ENCODE assay signal across 11 cellular contexts in genomic region chr10:91206427-91206826, GRCh38. TPM values are rescaled to one million over a fixed set of nuclear protein-coding genes. Genes with fewer than 3 reads are reported as not detected.
DNase-seq lines count a peak whose midpoint lies in the region; ATAC-seq, FAIRE-seq and TF ChIP-seq lines count a peak whose summit lies in the region.
"Had no signal": no experiment of that assay in that cellular context is flagged by ENCODE, and none has a peak within 500 bp of the region (broad histone marks: within the 10 kb centered on the region; RNA-seq: fewer than 3 reads in every experiment).

No MANE protein-coding gene starts in this region.

- CTCF ChIA-PET in HepG2 (lab: Yijun Ruan, JAX; ENCODE audit: low intra/inter-chr PET ratio, low total read pairs): no interaction called here

- in situ Hi-C loops in HepG2 (cut with HindIII; ENCODE audit: extremely low pct_ligation_motif_present, low pct_unique_long_range_greater_than_20kb): no loop called here

- FAIRE-seq in HepG2 (lab: Jason Lieb, UNC): peak; percentile 8

- TF ChIP-seq EP300 in HepG2 (IDR thresholded peaks at IDR 0.05; ENCODE audit: low read depth in 2 of 2, low read length in 2 of 2) (peak in 1 of 2 experiments; percentile 22; a peak in 1 of 4 replicates), HepG2 (CRISPR knock-in tag; IDR thresholded peaks at IDR 0.05; ENCODE audit: borderline replicate concordance) (no peak)

- H3K27me3 ChIP-seq in HepG2 (ENCODE audit: control insufficient read depth in 1 of 2, insufficient read depth in 2 of 2, low read length in 2 of 2) (no peaks in the 10 kb centered on the region), uterus (no peaks in the 10 kb centered on the region)
- H3K27me3 ChIP-seq: stomach had no signal

- POLR2A ChIA-PET in HepG2 (lab: Yijun Ruan, JAX): interaction anchor here (1.9 kb wide), 1 partner anchor 14 kb away, joined by 4 read pairs; the partner anchor contains the start of gene PCGF5

- no peak for TF ChIP-seq POLR2A in HepG2 (IDR thresholded peaks at IDR 0.05; ENCODE audit: insufficient read depth in 1 of 2, low read depth in 2 of 2, low read length in 2 of 2)
- no peak for TF ChIP-seq POLR2A in uterus (IDR thresholded peaks at IDR 0.05)

- peak; percentile 47 for ATAC-seq in GM21515 (IDR thresholded peaks at IDR 0.05; ENCODE audit: unreplicated experiment)
- ATAC-seq in HepG2: peak; percentile 96

- 0% methylated on average over 1 of the region's 1 CpG for WGBS in HepG2 (ENCODE audit: low lambda C conversion rate)

- TF ChIP-seq CTCF in HepG2 (CRISPR knock-in tag; IDR thresholded peaks at IDR 0.05): peak; percentile 28
- no peak for TF ChIP-seq CTCF in uterus (IDR thresholded peaks at IDR 0.05)

- H3K9ac ChIP-seq in HepG2 (ENCODE audit: insufficient read depth, low read depth, low read length): no peak overlapping the region

- H2AFZ ChIP-seq in HepG2 (ENCODE audit: low read length): no peak overlapping the region

- intact Hi-C loops in HepG2 (cut with micrococcal nuclease; ENCODE audit: unreplicated experiment): loop anchor here (1.0 kb wide), 1 partner anchor 42 kb away; no protein-coding TSS in a partner anchor
- intact Hi-C loops in uterus (cut with DNase I; ENCODE audit: low total_unique reads): no loop called here

- DNase-seq in NCI-H1092 treated with DMSO at 0.1 percent for 48 hours (lab: John Stamatoyannopoulos, UW): peak; percentile 17
- no peak for DNase-seq in NCI-H1092 (lab: John Stamatoyannopoulos, UW)
- peak; percentile 47 for DNase-seq in NAMALWA (ENCODE audit: low spot score)
- peak; percentile 57 for DNase-seq in HepG2 (ENCODE audit: low spot score)
- no peak for DNase-seq in NCI-H226
- no peak for DNase-seq in COLO829 (ENCODE audit: low spot score)
- no peak for DNase-seq in uterus
- DNase-seq: islet precursor cell, NCI-H1930, stomach had no signal

- H3K4me1 ChIP-seq in HepG2 (ENCODE audit: insufficient read depth, low read length) (peaks cover 60% of the 10 kb centered on the region), uterus (no peaks in the 10 kb centered on the region)

- peaks cover 56% of the 10 kb centered on the region for H3K79me2 ChIP-seq in HepG2 (ENCODE audit: insufficient read depth, low read length)

- peak overlapping the region; percentile 19; the same call in 1 of the 2 replicates for H3K4me2 ChIP-seq in HepG2 (ENCODE audit: low read depth, low read length)

- H3K27ac ChIP-seq in HepG2 (ENCODE audit: extremely low read length, insufficient read depth, low read length) (peak overlapping the region; percentile 34), uterus (no peak overlapping the region)
- H3K27ac ChIP-seq: stomach had no signal

- no peaks in the 10 kb centered on the region for H3K36me3 ChIP-seq in HepG2 (replicated peaks in 1 of 2; ENCODE audit: control insufficient read depth in 1 of 2, insufficient read depth in 2 of 2, low read length in 2 of 2)
- no peaks in the 10 kb centered on the region for H3K36me3 ChIP-seq in uterus
- H3K36me3 ChIP-seq: stomach had no signal

- no TSS peak for BruUV-seq in HepG2 (replicated peaks; lab: Mats Ljungman, UMichigan)

- no peaks in the 10 kb centered on the region; the same call in 1 of the 2 replicates for H4K20me1 ChIP-seq in HepG2 (ENCODE audit: insufficient read depth, low read length)

- H3K4me3 ChIP-seq in HepG2 (replicated peaks in 1 of 3; ENCODE audit: insufficient read depth in 1 of 3, low read depth in 2 of 3, low read length in 3 of 3) (no peak overlapping the region), uterus (no peak overlapping the region)
- H3K4me3 ChIP-seq: stomach had no signal

- H3K9me3 ChIP-seq in HepG2 (ENCODE audit: low read length) (no peaks in the 10 kb centered on the region), uterus (no peaks in the 10 kb centered on the region)
- H3K9me3 ChIP-seq: stomach had no signal

- no peak for TF ChIP-seq RAD21 in HepG2 (CRISPR knock-in tag; IDR thresholded peaks at IDR 0.05)

TF ChIP-seq in HepG2, 621 proteins besides CTCF, POLR2A, EP300 and RAD21 (continues in another document):
- TF ChIP-seq ZSCAN30 (CRISPR knock-in tag; IDR thresholded peaks at IDR 0.05): no peak
- no peak for TF ChIP-seq ATF6 (CRISPR knock-in tag; conservative IDR thresholded peaks at IDR 0.05)
- TF ChIP-seq ZNF484 (CRISPR knock-in tag; IDR thresholded peaks at IDR 0.05; ENCODE audit: borderline replicate concordance, low read depth): no peak
- TF ChIP-seq POLR2G (IDR thresholded peaks at IDR 0.05; ENCODE audit: low read depth, low read length): no peak
- TF ChIP-seq BRD4 (CRISPR knock-in tag; IDR thresholded peaks at IDR 0.05): no peak
- TF ChIP-seq KDM4B (CRISPR knock-in tag; IDR thresholded peaks at IDR 0.05): no peak
- TF ChIP-seq ZNF180 (CRISPR knock-in tag; IDR thresholded peaks at IDR 0.05; ENCODE audit: borderline replicate concordance, low read depth): no peak
- no peak for TF ChIP-seq NRL (CRISPR knock-in tag; IDR thresholded peaks at IDR 0.05; ENCODE audit: borderline replicate concordance)
- no peak for TF ChIP-seq ZNF724P (CRISPR knock-in tag; IDR thresholded peaks at IDR 0.05; ENCODE audit: borderline replicate concordance)
- TF ChIP-seq ZNF3 (CRISPR knock-in tag; IDR thresholded peaks at IDR 0.05): no peak
- TF ChIP-seq TEAD3 (CRISPR knock-in tag; optimal IDR thresholded peaks at IDR 0.05; ENCODE audit: borderline replicate concordance): peak; percentile 64
- TF ChIP-seq ZMYM4 (CRISPR knock-in tag; IDR thresholded peaks at IDR 0.05): 0 out of 2 replicates have a peak, but pooled peaks have one; percentile 20
- TF ChIP-seq PTBP1 (IDR thresholded peaks at IDR 0.05; ENCODE audit: low read depth, low read length, poor library complexity, severe bottlenecking): no peak
- no peak for TF ChIP-seq ARHGAP35 (CRISPR knock-in tag; IDR thresholded peaks at IDR 0.05; ENCODE audit: borderline replicate concordance)
- TF ChIP-seq MAFK (conservative IDR thresholded peaks at IDR 0.05 in 1 of 2, IDR thresholded peaks at IDR 0.05 in 1 of 2; ENCODE audit: low read length in 2 of 2): no peak

RNA-seq across cellular contexts. Expression of gene PCGF5, which starts 14.0 kb away (rescaled TPM):
- total RNA-seq in HepG2 (2016; rRNA removed; fragmentation: Illumina TruSeq; extraction: Trizol) (61.3 and 74.8 TPM in 2 replicates), uterus (10 to 100 TPM; 10.8 to 60.4 (median 37.2) TPM)
- 88.0 and 95.6 TPM in 2 replicates for total RNA-seq in HepG2 (2016; cell fraction: cytosol; rRNA removed; fragmentation: Illumina TruSeq; extraction: Trizol; ENCODE audit: low read depth)
- total RNA-seq in HepG2 (2016; cell fraction: insoluble cytoplasmic fraction; rRNA removed; fragmentation: Illumina TruSeq; extraction: Trizol): 58.9 and 64.6 TPM in 2 replicates
- 128 and 129 TPM in 2 replicates for total RNA-seq in HepG2 (2016; cell fraction: membrane; rRNA removed; fragmentation: Illumina TruSeq; extraction: Trizol)
- total RNA-seq in HepG2 (2016; cell fraction: nucleus; rRNA removed; fragmentation: Illumina TruSeq; extraction: Trizol): 59.7 and 63.0 TPM in 2 replicates
- 98.8 and 138 TPM in 2 replicates for polyA plus RNA-seq in HepG2 (2011; rRNA removed)
- 83.2 and 123 TPM in 2 replicates for polyA plus RNA-seq in HepG2 (2011; cell fraction: cytosol; rRNA removed)
- 41.6 and 47.7 TPM in 2 replicates for polyA plus RNA-seq in HepG2 (2011; cell fraction: nucleus; rRNA removed)
- 90.8 and 126 TPM in 2 replicates for polyA plus RNA-seq in HepG2 (2012)
- polyA plus RNA-seq in HepG2 (2016; cell fraction: cytosol; fragmentation: Illumina TruSeq; extraction: Trizol; ENCODE audit: low read depth): 395 and 447 TPM in 2 replicates
- polyA plus RNA-seq in HepG2 (2016; cell fraction: insoluble cytoplasmic fraction; fragmentation: Illumina TruSeq; extraction: Trizol; ENCODE audit: low read depth): 136 and 158 TPM in 2 replicates
- polyA plus RNA-seq in HepG2 (2016; cell fraction: membrane; fragmentation: Illumina TruSeq; extraction: Trizol; ENCODE audit: low read depth): 409 and 421 TPM in 2 replicates
- 99.0 and 111 TPM in 2 replicates for polyA plus RNA-seq in HepG2 (2016; cell fraction: nucleus; fragmentation: Illumina TruSeq; extraction: Trizol; ENCODE audit: insufficient read depth, low read depth)
- polyA minus RNA-seq in HepG2 (2011; rRNA and poly(A)+ RNA removed; ENCODE audit: low replicate concordance): 25.3 and 38.9 TPM in 2 replicates
- 45.0 and 50.5 TPM in 2 replicates for polyA minus RNA-seq in HepG2 (2011; cell fraction: cytosol; rRNA and poly(A)+ RNA removed)
- 114 and 122 TPM in 2 replicates for polyA minus RNA-seq in HepG2 (2011; cell fraction: nucleus; rRNA and poly(A)+ RNA removed)

Comparison
In these comparisons a context has a peak if more than half of its experiments do, and no peak if none do; other contexts are left out.
1. DNase-seq: peak in NCI-H1092 treated with DMSO at 0.1 percent for 48 hours (single experiment), NAMALWA (single experiment) and HepG2 (single experiment); none in NCI-H1092 (single experiment), NCI-H226 (single experiment), COLO829 (single experiment) and uterus (0 of 2).